ENCODE assay signal across 9 cellular contexts in genomic region chr3:197891-198491, GRCh38. TPM values are rescaled to one million over a fixed set of nuclear protein-coding genes. Genes with fewer than 3 reads are reported as not detected.
A peak's percentile ranks its signal among the peaks of the same experiment; 100 is the strongest.
DNase-seq lines count a peak whose midpoint lies in the region; ATAC-seq and TF ChIP-seq lines count a peak whose summit lies in the region.
"Had no signal": no experiment of that assay in that cellular context is flagged by ENCODE, and none has a peak within 500 bp of the region (broad histone marks: within the 10 kb centered on the region; RNA-seq: fewer than 3 reads in every experiment).

No MANE protein-coding gene starts in this region.

- H3K36me3 ChIP-seq in vagina (no peaks in the 10 kb centered on the region), osteoblast (ENCODE audit: insufficient read depth, low read length) (no peaks in the 10 kb centered on the region)

- WGBS in lower leg skin, 2 donors: 1 to 2% methylated on average over 33 to 34 of the region's 64 CpGs

- H3K4me3 Mint-ChIP-seq in activated naive CD8-positive, alpha-beta T cell treated with anti-CD3 and anti-CD28 coated beads, Interleukin-2, amount 10 ng/mL, durations not matched to agents 7 days and 5 days: no peak overlapping the region
- no peak overlapping the region for H3K4me3 Mint-ChIP-seq in activated naive CD8-positive, alpha-beta T cell treated with anti-CD3 and anti-CD28 coated beads, Interleukin-2, amount 50 U/mL, for 24 hours
- H3K4me3 Mint-ChIP-seq in activated B cell treated with CpG ODN at 0.5 μM for 24 hours: peak overlapping the region; percentile 86
- H3K4me3 Mint-ChIP-seq: CD4-positive, CD25-positive, alpha-beta regulatory T cell had no signal

- H3K36me3 Mint-ChIP-seq in activated naive CD8-positive, alpha-beta T cell treated with anti-CD3 and anti-CD28 coated beads, Interleukin-2, amount 10 ng/mL, durations not matched to agents 7 days and 5 days: peaks cover 3% of the 10 kb centered on the region
- H3K36me3 Mint-ChIP-seq in activated naive CD8-positive, alpha-beta T cell treated with anti-CD3 and anti-CD28 coated beads, Interleukin-2, amount 50 U/mL, for 24 hours (ENCODE audit: low read depth): peaks cover 3% of the 10 kb centered on the region
- H3K36me3 Mint-ChIP-seq in activated B cell treated with CpG ODN at 0.5 μM for 24 hours (ENCODE audit: low read depth): no peaks in the 10 kb centered on the region
- H3K36me3 Mint-ChIP-seq: CD4-positive, CD25-positive, alpha-beta regulatory T cell had no signal

- POLR2A ChIA-PET in activated naive CD8-positive, alpha-beta T cell treated with anti-CD3 and anti-CD28 coated beads, Interleukin-2, amount 10 ng/mL, durations not matched to agents 7 days and 5 days (lab: Charles Lee): no interaction called here
- POLR2A ChIA-PET in activated B cell treated with CpG ODN at 0.5 μM for 24 hours (lab: Charles Lee): interaction anchor here (0.7 to 1.3 kb wide), 3 partner anchors 81 to 94 kb away, joined by 3 to 6 read pairs (median 4); no protein-coding TSS in a partner anchor

- DNase-seq in activated naive CD8-positive, alpha-beta T cell treated with anti-CD3 and anti-CD28 coated beads, Interleukin-2, amount 10 ng/mL, durations not matched to agents 7 days and 5 days: peak; percentile 17
- no peak for DNase-seq in activated naive CD8-positive, alpha-beta T cell treated with anti-CD3 and anti-CD28 coated beads, Interleukin-2, amount 50 U/mL, for 24 hours
- DNase-seq in activated B cell treated with CpG ODN at 0.5 μM for 24 hours (peak; percentile 38), lower leg skin (ENCODE audit: low spot score in 2 of 2) (no peak), vagina (ENCODE audit: extremely low spot score in 2 of 2) (no peak), osteoblast (ENCODE audit: insufficient read length, low spot score, missing footprints) (no peak), NCI-H2107 (lab: John Stamatoyannopoulos, UW) (no peak)
- DNase-seq: CD4-positive, CD25-positive, alpha-beta regulatory T cell had no signal

- intact Hi-C loops in activated B cell treated with CpG ODN at 0.5 μM for 24 hours (cut with micrococcal nuclease) (loop anchor here (1.0 to 5.0 kb wide), 3 partner anchors 14 to 94 kb away; no protein-coding TSS in a partner anchor), lower leg skin (cut with DNase I; ENCODE audit: low total_unique reads) (no loop called here), vagina (cut with DNase I) (no loop called here)

- H3K4me1 ChIP-seq in vagina: peaks cover 7% of the 10 kb centered on the region
- no peaks in the 10 kb centered on the region for H3K4me1 ChIP-seq in osteoblast (ENCODE audit: insufficient read depth, low read length)

- TF ChIP-seq POLR2A in lower leg skin (IDR thresholded peaks at IDR 0.05) (no peak), vagina (IDR thresholded peaks at IDR 0.05) (no peak)

- peaks cover 24% of the 10 kb centered on the region for H3K27me3 Mint-ChIP-seq in activated naive CD8-positive, alpha-beta T cell treated with anti-CD3 and anti-CD28 coated beads, Interleukin-2, amount 10 ng/mL, durations not matched to agents 7 days and 5 days
- H3K27me3 Mint-ChIP-seq in activated naive CD8-positive, alpha-beta T cell treated with anti-CD3 and anti-CD28 coated beads, Interleukin-2, amount 50 U/mL, for 24 hours: peaks cover 36% of the 10 kb centered on the region
- peaks cover 14% of the 10 kb centered on the region for H3K27me3 Mint-ChIP-seq in activated B cell treated with CpG ODN at 0.5 μM for 24 hours

- no peaks in the 10 kb centered on the region for H3K9me3 ChIP-seq in vagina
- no peaks in the 10 kb centered on the region for H3K9me3 ChIP-seq in osteoblast (ENCODE audit: low read depth, low read length)

- no peaks in the 10 kb centered on the region for H3K27me3 ChIP-seq in vagina
- H3K27me3 ChIP-seq in osteoblast (ENCODE audit: insufficient read depth, low read length): no peaks in the 10 kb centered on the region

- no peaks in the 10 kb centered on the region for H3K79me2 ChIP-seq in osteoblast (ENCODE audit: insufficient read depth, low read length)

- peak overlapping the region; percentile 53 for H3K27ac ChIP-seq in vagina
- no peak overlapping the region for H3K27ac ChIP-seq in osteoblast (ENCODE audit: low read depth, low read length)

- H3K4me2 ChIP-seq in osteoblast (ENCODE audit: insufficient read depth, low read length): no peak overlapping the region

- H4K20me1 ChIP-seq in osteoblast (ENCODE audit: insufficient read depth, low read length): no peaks in the 10 kb centered on the region

- no peak overlapping the region for H2AFZ ChIP-seq in osteoblast (ENCODE audit: low read length)

- peaks cover 3% of the 10 kb centered on the region for H3K4me1 Mint-ChIP-seq in activated naive CD8-positive, alpha-beta T cell treated with anti-CD3 and anti-CD28 coated beads, Interleukin-2, amount 10 ng/mL, durations not matched to agents 7 days and 5 days
- H3K4me1 Mint-ChIP-seq in activated naive CD8-positive, alpha-beta T cell treated with anti-CD3 and anti-CD28 coated beads, Interleukin-2, amount 50 U/mL, for 24 hours: peaks cover 3% of the 10 kb centered on the region
- H3K4me1 Mint-ChIP-seq in activated B cell treated with CpG ODN at 0.5 μM for 24 hours: peaks cover 6% of the 10 kb centered on the region

- peak overlapping the region; percentile 24 for H3K4me3 ChIP-seq in lower leg skin (ENCODE audit: low read depth, poor library complexity, severe bottlenecking)
- H3K4me3 ChIP-seq in vagina: peak overlapping the region; percentile 58 to 60
- no peak overlapping the region for H3K4me3 ChIP-seq in osteoblast (ENCODE audit: insufficient read depth, low read length)

- H3K9me3 Mint-ChIP-seq in activated naive CD8-positive, alpha-beta T cell treated with anti-CD3 and anti-CD28 coated beads, Interleukin-2, amount 10 ng/mL, durations not matched to agents 7 days and 5 days: peaks cover 2% of the 10 kb centered on the region
- peaks cover 3% of the 10 kb centered on the region for H3K9me3 Mint-ChIP-seq in activated naive CD8-positive, alpha-beta T cell treated with anti-CD3 and anti-CD28 coated beads, Interleukin-2, amount 50 U/mL, for 24 hours
- H3K9me3 Mint-ChIP-seq in activated B cell treated with CpG ODN at 0.5 μM for 24 hours: no peaks in the 10 kb centered on the region

- no peak overlapping the region for H3K27ac Mint-ChIP-seq in activated naive CD8-positive, alpha-beta T cell treated with anti-CD3 and anti-CD28 coated beads, Interleukin-2, amount 10 ng/mL, durations not matched to agents 7 days and 5 days
- no peak overlapping the region for H3K27ac Mint-ChIP-seq in activated naive CD8-positive, alpha-beta T cell treated with anti-CD3 and anti-CD28 coated beads, Interleukin-2, amount 50 U/mL, for 24 hours
- no peak overlapping the region for H3K27ac Mint-ChIP-seq in activated B cell treated with CpG ODN at 0.5 μM for 24 hours
- H3K27ac Mint-ChIP-seq: CD4-positive, CD25-positive, alpha-beta regulatory T cell had no signal

- no peak for ATAC-seq in activated naive CD8-positive, alpha-beta T cell treated with anti-CD3 and anti-CD28 coated beads, Interleukin-2, amount 10 ng/mL, durations not matched to agents 7 days and 5 days (ENCODE audit: low read depth)
- ATAC-seq in activated naive CD8-positive, alpha-beta T cell treated with anti-CD3 and anti-CD28 coated beads, Interleukin-2, amount 50 U/mL, for 24 hours: no peak
- ATAC-seq in activated B cell treated with CpG ODN at 0.5 μM for 24 hours (ENCODE audit: low read depth) (peak; percentile 67), HG02973 (IDR thresholded peaks at IDR 0.05; ENCODE audit: unreplicated experiment) (no peak)

- CTCF ChIA-PET in activated B cell treated with CpG ODN at 0.5 μM for 24 hours (lab: Charles Lee): no interaction called here

- TF ChIP-seq CTCF in activated B cell treated with CpG ODN at 0.5 μM for 24 hours (IDR thresholded peaks at IDR 0.05) (no peak), lower leg skin (IDR thresholded peaks at IDR 0.05) (no peak), vagina (IDR thresholded peaks at IDR 0.05) (no peak), osteoblast (IDR thresholded peaks at IDR 0.05; ENCODE audit: extremely low read depth, low read depth, low read length) (no peak)

RNA-seq across cellular contexts. Expression of gene CHL1, which starts 1.4 kb away (rescaled TPM):
- total RNA-seq in activated naive CD8-positive, alpha-beta T cell treated with anti-CD3 and anti-CD28 coated beads, Interleukin-2, amount 10 ng/mL, durations not matched to agents 7 days and 5 days: not detected
- total RNA-seq in activated B cell treated with CpG ODN at 0.5 μM for 24 hours: 6.8 and 7.4 TPM in 2 replicates
- 10 to 100 TPM; 32.7 to 53.1 (median 42.9) TPM for total RNA-seq in lower leg skin
- 25.8 TPM for total RNA-seq in vagina
- 3.6 and 10.3 TPM in 2 replicates for total RNA-seq in osteoblast
- total RNA-seq: CD4-positive, CD25-positive, alpha-beta regulatory T cell had no signal

Comparison
In these comparisons a context has a peak if more than half of its experiments do, and no peak if none do; other contexts are left out.
1. DNase-seq: peak in activated naive CD8-positive, alpha-beta T cell treated with anti-CD3 and anti-CD28 coated beads, Interleukin-2, amount 10 ng/mL, durations not matched to agents 7 days and 5 days (single experiment) and activated B cell treated with CpG ODN at 0.5 μM for 24 hours (single experiment); none in activated naive CD8-positive, alpha-beta T cell treated with anti-CD3 and anti-CD28 coated beads, Interleukin-2, amount 50 U/mL, for 24 hours (single experiment), lower leg skin (0 of 2), vagina (0 of 2), osteoblast (single experiment) and NCI-H2107 (single experiment).